In the genomic region with DNA sequence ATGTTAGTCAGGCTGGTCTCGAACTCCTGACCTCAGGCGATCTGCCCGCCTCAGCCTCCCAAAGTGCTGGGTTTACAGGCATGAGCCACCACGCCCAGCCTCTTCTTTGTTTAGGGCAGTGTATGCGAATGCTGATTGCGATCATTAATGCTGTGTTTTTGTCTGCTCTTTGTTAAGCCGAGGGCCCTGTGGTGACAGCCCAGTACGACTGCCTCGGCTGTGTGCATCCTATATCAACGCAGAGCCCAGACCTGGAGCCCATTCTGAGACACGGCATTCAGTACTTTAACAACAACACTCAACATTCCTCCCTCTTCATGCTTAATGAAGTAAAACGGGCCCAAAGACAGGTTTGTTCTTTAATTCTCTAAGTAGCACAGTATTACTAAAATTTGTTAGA, we compare ENCODE assay signal across 28 cellular contexts. TPM values are rescaled to one million over a fixed set of nuclear protein-coding genes. Genes with fewer than 3 reads are reported as not detected.
"Had no signal": no experiment of that assay in that cellular context is flagged by ENCODE, and none has a peak within 500 bp of the region (broad histone marks: within the 10 kb centered on the region; RNA-seq: fewer than 3 reads in every experiment).

No MANE protein-coding gene starts in this region.

- H3K27ac ChIP-seq: KMS-11, RWPE1 had no signal

- H3K4me2 ChIP-seq: KMS-11, SK-N-SH had no signal

- ATAC-seq: Panc1, PC-3 had no signal

- DNase-seq: IMR-90, Kasumi-1, MM.1S, MV-4-11, NCI-H1048, NCI-H1105, NCI-H1417, NCI-H1436 treated with DMSO at 0.1 percent for 48 hours, NCI-H1694, NCI-H187 treated with DMSO at 0.1 percent for 48 hours, NCI-H2029 treated with DMSO at 0.1 percent for 48 hours, NCI-H2171 treated with DMSO at 0.1 percent for 48 hours, NCI-H345, NCI-H446 treated with DMSO at 0.1 percent for 48 hours, NCI-H510A treated with DMSO at 0.1 percent for 48 hours, NCI-H526, NCI-H774, PC-3, SHP77, SK-N-SH, SW 1271 had no signal

- H3K9ac ChIP-seq: KMS-11, SK-N-SH had no signal

- H3K9me3 ChIP-seq: SK-N-SH had no signal

RNA-seq across cellular contexts. Expression of a gene that starts 7.8 kb away (rescaled TPM):
- total RNA-seq: HT-29, IMR-90, M059J, OCI-LY7, PC-3, SK-MEL-5 had no signal
- polyA plus RNA-seq: IMR-90, SK-N-SH had no signal

RNA-seq across cellular contexts. Expression of a gene that starts 59.1 kb away (rescaled TPM):
- total RNA-seq: HT-29, IMR-90, M059J, OCI-LY7, PC-3, SK-MEL-5 had no signal
- polyA plus RNA-seq: IMR-90, SK-N-SH had no signal
